8 cellular contexts compared by ENCODE assay signal in genomic region chr14:30980106-30980704, GRCh38. TPM values are rescaled to one million over a fixed set of nuclear protein-coding genes. Genes with fewer than 3 reads are reported as not detected.
DNase-seq lines count a peak whose midpoint lies in the region; TF ChIP-seq lines count a peak whose summit lies in the region.
"Not testable (repeated sequence)": the region's sequence is repeated elsewhere in the genome, so short reads cannot be mapped to it uniquely, and the experiment has no call there.

No MANE protein-coding gene starts in this region.

- TF ChIP-seq CTCF in A673 (conservative IDR thresholded peaks at IDR 0.05; ENCODE audit: low read depth, low read length) = peak; percentile 61
- peak; percentile 25; the same call in 1 of the 2 replicates for TF ChIP-seq CTCF in GM12875 (IDR thresholded peaks at IDR 0.05; ENCODE audit: borderline replicate concordance, insufficient read depth, low read depth, low read length)
- peak; percentile 83 for TF ChIP-seq CTCF in VCaP (conservative IDR thresholded peaks at IDR 0.05)
- TF ChIP-seq CTCF in cardiac fibroblast (IDR thresholded peaks at IDR 0.05; ENCODE audit: low read depth, low read length) = peak; percentile 49
- peak; percentile 64 for TF ChIP-seq CTCF in hepatocyte (IDR thresholded peaks at IDR 0.05; ENCODE audit: poor library complexity)

- peaks cover 75% of the 10 kb centered on the region for H4K20me1 ChIP-seq in hepatocyte (ENCODE audit: insufficient read depth, poor library complexity, severe bottlenecking)

- not testable (repeated sequence) for H3K4me3 ChIP-seq in A673 (ENCODE audit: low read depth, low read length, poor library complexity, severe bottlenecking); GM12875 (ENCODE audit: low read depth, low read length); cardiac fibroblast (replicated peaks in 1 of 2; ENCODE audit: low read depth in 2 of 2, low read length in 2 of 2); hepatocyte

- CTCF ChIA-PET in A673 (lab: Charles Lee) = interaction anchor here (1.2 kb wide), 1 partner anchor 102 kb away, joined by 3 read pairs; no protein-coding TSS in a partner anchor

- peaks cover 99% of the 10 kb centered on the region for H3K79me2 ChIP-seq in hepatocyte

- not testable (repeated sequence) for H3K9me3 ChIP-seq in A673 (ENCODE audit: low read depth, low read length, poor library complexity, severe bottlenecking); hepatocyte (ENCODE audit: low read depth)

- H3K36me3 ChIP-seq in A673 (ENCODE audit: insufficient read depth, low read length, poor library complexity, severe bottlenecking); hepatocyte (replicated peaks; ENCODE audit: insufficient read depth, low read depth): not testable (repeated sequence)

- DNase-seq in A673 (ENCODE audit: low spot score) (peak; percentile 86), HS-5 (ENCODE audit: low read depth) (peak; percentile 53), NCI-H460 (ENCODE audit: extremely low read depth, low read depth) (peak; percentile 72), cardiac fibroblast (ENCODE audit: low read depth in 2 of 2) (peak; percentile 86 to 89), hepatocyte (ENCODE audit: low spot score) (peak; percentile 67), renal cortical epithelial cell (ENCODE audit: low read depth) (peak; percentile 81)

- not testable (repeated sequence) for H3K4me1 ChIP-seq in A673 (ENCODE audit: insufficient read depth, low read length, poor library complexity, severe bottlenecking); hepatocyte (ENCODE audit: insufficient read depth)

- BruUV-seq in A673 (replicated peaks; lab: Mats Ljungman, UMichigan) = not testable (repeated sequence)

- H3K4me2 ChIP-seq in hepatocyte = not testable (repeated sequence)

- not testable (repeated sequence) for H3K9me2 ChIP-seq in hepatocyte (replicated peaks; ENCODE audit: insufficient read depth)

- intact Hi-C loops in A673 (cut with micrococcal nuclease; ENCODE audit: unreplicated experiment) = loop anchor here (1.0 to 5.0 kb wide), 2 partner anchors 102 to 377 kb away; no protein-coding TSS in a partner anchor

- H3K27ac ChIP-seq in A673 (ENCODE audit: low read depth, low read length, poor library complexity, severe bottlenecking); VCaP; hepatocyte: not testable (repeated sequence)

- POLR2A ChIA-PET in A673 (lab: Charles Lee; ENCODE audit: low non-redundant PET) = not testable (repeated sequence)

- H3K27me3 ChIP-seq in A673 (replicated peaks; ENCODE audit: insufficient read depth, low read depth, low read length, poor library complexity); hepatocyte: not testable (repeated sequence)

- not testable (repeated sequence) for H2AFZ ChIP-seq in hepatocyte

- 84% methylated on average over 13 of the region's 13 CpGs for WGBS in hepatocyte (ENCODE audit: low lambda C conversion rate, missing lambda C conversion rate)

RNA-seq across cellular contexts. Expression of gene AP4S1, which starts 45.2 kb away (rescaled TPM):
- total RNA-seq in A673 (2021) (8.3 and 8.6 TPM in 2 replicates), hepatocyte (14.0 and 19.5 TPM in 2 replicates), renal cortical epithelial cell (4.0 and 5.2 TPM in 2 replicates)
- 5.4 and 9.7 TPM in 2 replicates for total RNA-seq in NCI-H460 (2014; rRNA removed; shearing (Covaris generic))
- 9.7 and 14.7 TPM in 2 replicates for polyA plus RNA-seq in NCI-H460 (2014; cell fraction: nucleus; rRNA removed)
- polyA plus RNA-seq in hepatocyte = 5.2 and 9.1 TPM in 2 replicates

RNA-seq across cellular contexts. Expression of gene STRN3, which starts 46.0 kb away (rescaled TPM):
- total RNA-seq in A673 (2021) (40.2 and 44.2 TPM in 2 replicates), hepatocyte (47.6 and 53.8 TPM in 2 replicates), renal cortical epithelial cell (78.3 and 110 TPM in 2 replicates)
- 38.0 and 45.9 TPM in 2 replicates for total RNA-seq in NCI-H460 (2014; rRNA removed; shearing (Covaris generic))
- polyA plus RNA-seq in NCI-H460 (2014; cell fraction: nucleus; rRNA removed) = 17.9 and 50.0 TPM in 2 replicates
- 9.1 and 10.1 TPM in 2 replicates for polyA plus RNA-seq in hepatocyte

Comparison
In these comparisons a context has a peak if more than half of its experiments do, and no peak if none do; other contexts are left out.
1. CTCF ChIP-seq: peak in every context shown above with its lines; median percentile 83 in VCaP; 64 in hepatocyte; 61 in A673; 49 in cardiac fibroblast; 25 in GM12875.